11 cellular contexts compared by ENCODE assay signal in the genomic region with DNA sequence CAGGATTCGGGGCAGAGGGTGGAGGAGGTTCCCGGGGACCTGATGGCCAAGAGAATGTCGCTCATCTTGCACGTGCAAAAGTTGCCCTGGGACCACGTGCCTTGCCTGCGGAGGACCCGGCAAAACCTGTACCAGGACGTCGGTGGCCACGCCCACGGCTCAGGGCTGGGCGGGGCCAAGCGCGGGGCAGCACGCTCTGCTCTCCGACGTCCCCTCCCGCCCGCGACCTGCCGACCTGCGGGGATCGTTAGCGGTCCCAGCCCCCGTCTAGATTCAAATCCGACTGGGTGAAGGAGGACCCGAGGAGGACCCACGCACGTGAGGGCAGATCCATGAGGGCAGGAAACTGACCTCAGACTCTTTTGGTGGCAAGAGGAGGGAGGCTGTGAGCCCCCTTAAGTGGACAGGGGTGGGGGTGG. TPM values are rescaled to one million over a fixed set of nuclear protein-coding genes. Genes with fewer than 3 reads are reported as not detected.
A peak's percentile ranks its signal among the peaks of the same experiment; 100 is the strongest.
DNase-seq lines count a peak whose midpoint lies in the region; ATAC-seq, FAIRE-seq and TF ChIP-seq lines count a peak whose summit lies in the region.
"Had no signal": no experiment of that assay in that cellular context is flagged by ENCODE, and none has a peak within 500 bp of the region (broad histone marks: within the 10 kb centered on the region; RNA-seq: fewer than 3 reads in every experiment).

A gene with protein sequence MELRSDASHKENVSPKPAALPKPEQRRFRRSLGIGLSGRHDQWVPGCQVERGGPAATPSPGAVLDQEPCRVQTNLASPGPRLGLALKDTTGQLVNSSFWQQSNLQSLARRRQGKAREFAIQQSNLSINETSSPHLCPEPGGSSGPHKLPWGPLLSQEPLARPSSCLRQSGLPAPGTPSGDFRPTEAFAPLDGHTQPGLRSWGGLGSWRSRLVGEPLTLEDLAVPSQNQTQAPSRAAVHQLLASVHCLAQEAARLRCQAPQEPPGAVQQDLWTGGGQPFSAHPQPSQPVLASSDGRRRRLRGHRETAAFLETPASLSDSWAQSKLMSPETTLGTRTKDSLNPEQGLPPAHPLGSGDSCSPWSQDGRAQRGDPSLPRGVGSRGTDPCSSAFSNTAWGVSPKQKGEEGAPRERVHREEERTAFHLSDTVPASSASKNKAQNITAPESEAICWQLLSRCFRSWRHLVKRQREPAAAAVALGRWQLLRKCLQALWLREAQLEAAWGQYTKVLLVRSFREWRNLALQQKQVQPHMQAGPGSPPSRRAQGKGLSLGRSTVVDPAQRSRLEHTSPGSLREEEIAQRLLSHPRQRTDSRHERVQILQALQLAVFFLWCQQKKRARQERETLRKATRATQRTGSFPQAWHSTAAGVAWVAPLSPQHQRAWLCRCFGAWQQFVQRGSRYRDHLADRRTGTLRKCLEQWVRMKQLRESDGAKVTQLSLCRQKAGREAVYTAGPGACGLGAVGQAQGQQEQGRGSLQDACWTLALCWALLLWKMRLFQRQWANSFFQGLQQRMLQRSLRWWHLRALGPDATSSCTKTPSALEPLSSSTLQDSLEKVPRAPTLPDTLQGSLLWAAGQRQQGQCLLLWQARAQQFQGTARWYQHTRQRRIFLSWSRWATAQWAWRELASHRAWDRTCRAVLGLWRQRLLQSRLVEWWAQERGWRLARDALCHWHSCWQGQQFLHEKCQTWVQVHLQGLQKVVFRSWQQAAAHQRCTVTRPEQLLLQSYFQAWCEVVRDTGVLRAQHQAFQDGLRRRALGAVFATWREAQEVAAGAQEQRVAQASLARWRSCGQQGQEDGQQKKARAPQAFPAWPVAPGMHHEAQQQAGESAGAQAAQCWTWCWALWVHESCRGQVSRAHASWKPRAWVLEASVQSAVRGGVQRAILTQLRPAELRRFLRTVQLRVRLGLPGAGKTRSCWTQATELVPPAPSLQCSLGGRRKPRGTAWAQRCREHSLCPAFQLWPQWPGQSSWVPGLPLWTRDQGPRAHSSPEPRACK (N-terminal part only) (plus strand): TSS at position 206 of the 419 bp plus-strand sequence. CDS start 2,208 bp downstream, outside the sequence.

- TF ChIP-seq EP300 in H1 (IDR thresholded peaks at IDR 0.05; ENCODE audit: borderline replicate concordance in 1 of 2, low read depth in 2 of 2, low read length in 2 of 2) = no peak

- CTCF ChIA-PET in T-cell (lab: Charles Lee) (no interaction called here), H1 (lab: Charles Lee; ENCODE audit: partially characterized antibody) (interaction anchor here (0.7 to 1.1 kb wide), 4 partner anchors 9 to 311 kb away, joined by 3 to 6 read pairs (median 3); no protein-coding TSS in a partner anchor)

- no peak within 1 kb of the TSS for H3K9ac ChIP-seq in H1 (replicated peaks in 1 of 4; ENCODE audit: extremely low read depth in 1 of 4, low read depth in 3 of 4, low read length in 3 of 4)

- peaks cover 22 to 33% of the 10 kb centered on the region in 2 donors for H3K27me3 Mint-ChIP-seq in T-cell

- H3K9me3 ChIP-seq in H1 (ENCODE audit: insufficient read depth in 2 of 2, low read depth in 1 of 2, low read length in 1 of 2) (peaks cover 0 to 5% of the 10 kb centered on the region in 2 experiments; a peak in 1 of 4 replicates), psoas muscle (no peaks in the 10 kb centered on the region)
- H3K9me3 ChIP-seq: heart right ventricle had no signal

- H2BK5ac ChIP-seq in H1 (ENCODE audit: low read depth, low read length) = no peak within 1 kb of the TSS

- no peak within 1 kb of the TSS for H2AK5ac ChIP-seq in H1 (ENCODE audit: low read depth, low read length)

- ATAC-seq in T-cell (replicated peaks in 1 of 4) (peak; percentile 45 to 76 (median 58)), psoas muscle (peak in 3 of 4 donors; percentile 33 to 52 (median 40)), GM19328 (IDR thresholded peaks at IDR 0.05; ENCODE audit: unreplicated experiment) (no peak)

- H3K36me3 Mint-ChIP-seq in T-cell = no peaks in the 10 kb centered on the region

- H3K14ac ChIP-seq in H1 (ENCODE audit: insufficient read length) = no peak within 1 kb of the TSS

- peaks cover 6 to 12% (median 10%) of the 10 kb centered on the region in 3 donors for H3K4me1 Mint-ChIP-seq in T-cell

- no peak for FAIRE-seq in H1 (lab: Jason Lieb, UNC)
- FAIRE-seq: small intestine had no signal

- peak within 1 kb of the TSS; percentile 88; the same call in 1 of the 2 replicates for H2BK15ac ChIP-seq in H1 (ENCODE audit: low read length)

- H4K20me1 ChIP-seq in H1 (replicated peaks in 1 of 2; ENCODE audit: control insufficient read depth in 1 of 2, insufficient read depth in 2 of 2, low read length in 2 of 2) = no peaks in the 10 kb centered on the region

- H2BK12ac ChIP-seq in H1 (ENCODE audit: low read depth, low read length) = peak within 1 kb of the TSS; percentile 71; the same call in 1 of the 2 replicates

- no peak within 1 kb of the TSS for H4K8ac ChIP-seq in H1 (ENCODE audit: extremely low read depth, insufficient read depth, low read length)

- peak within 1 kb of the TSS; percentile 61 to 65 for H3K4me2 ChIP-seq in H1 (ENCODE audit: insufficient read depth in 1 of 2, low read depth in 2 of 2, low read length in 2 of 2)

- peaks cover 3% of the 10 kb centered on the region; the same call in 1 of the 2 replicates for H3K23me2 ChIP-seq in H1 (ENCODE audit: low read depth, low read length)

- no peaks in the 10 kb centered on the region for H3K9me3 Mint-ChIP-seq in T-cell

- no peak within 1 kb of the TSS for H3K4ac ChIP-seq in H1 (replicated peaks; ENCODE audit: insufficient read length, low read depth, low read length)

- H3K27ac Mint-ChIP-seq in T-cell = no peak within 1 kb of the TSS

- H3K18ac ChIP-seq in H1 (ENCODE audit: extremely low read depth, low read length) = peak within 1 kb of the TSS; percentile 68

- intact Hi-C loops in psoas muscle (cut with DNase I) = no loop called here

- 21% methylated on average over 14 of the region's 29 CpGs; no CpG with 5 or more reads in 1 of the 2 experiments for WGBS in H1 (ENCODE audit: extremely low coverage in 1 of 2, insufficient coverage in 1 of 2, insufficient read length in 1 of 2, insufficient replicate concordance in 2 of 2, low coverage in 1 of 2, low lambda C conversion rate in 2 of 2, missing lambda C conversion rate in 1 of 2), 2 experiments
- whole genome bisulfite sequencing in psoas muscle, 3 donors = 5 to 6% (median 5%) methylated on average over 27 to 29 of the region's 29 CpGs

- TF ChIP-seq POLR2A in H1 (IDR thresholded peaks at IDR 0.05; ENCODE audit: control extremely low read depth in 1 of 2, low read depth in 2 of 2, low read length in 2 of 2) = no peak

- H3K4me3 ChIP-seq in GM12865 (ENCODE audit: low read depth, low read length) (no peak within 1 kb of the TSS), H1 (ENCODE audit: extremely low read depth in 1 of 4, insufficient read depth in 2 of 4, low read depth in 3 of 4, low read length in 4 of 4) (peak within 1 kb of the TSS in 2 of 4 experiments; percentile 26 to 51; a peak in 4 of 8 replicates), psoas muscle (peak within 1 kb of the TSS; percentile 28)
- H3K4me3 ChIP-seq: SJSA1 had no signal

- no peaks in the 10 kb centered on the region for H3K79me2 ChIP-seq in H1 (ENCODE audit: control insufficient read depth in 1 of 2, insufficient read depth in 2 of 2, low read length in 2 of 2)

- no peak within 1 kb of the TSS for H4K5ac ChIP-seq in H1 (ENCODE audit: insufficient read length, low read depth, low read length)

- H3K27me3 ChIP-seq in H1 (replicated peaks in 1 of 4; ENCODE audit: control insufficient read depth in 3 of 4, extremely low read depth in 1 of 4, insufficient read depth in 3 of 4, low read length in 3 of 4) (peaks cover 7 to 40% (median 30%) of the 10 kb centered on the region in 4 experiments), psoas muscle (ENCODE audit: insufficient read depth in 3 of 3, low read length in 2 of 3) (peaks cover 0 to 20% (median 3%) of the 10 kb centered on the region in 3 donors)

- H3K36me3 ChIP-seq in H1 (ENCODE audit: control insufficient read depth in 2 of 4, insufficient read depth in 4 of 4, low read length in 3 of 4) (no peaks in the 10 kb centered on the region), psoas muscle (ENCODE audit: insufficient read depth in 1 of 2, low read depth in 1 of 2) (no peaks in the 10 kb centered on the region)
- H3K36me3 ChIP-seq: heart right ventricle, SJSA1 had no signal

- TF ChIP-seq CTCF in GM12865 (IDR thresholded peaks at IDR 0.05; ENCODE audit: insufficient read depth, low read depth, low read length, missing control alignments) (no peak), H1 (IDR thresholded peaks at IDR 0.05; ENCODE audit: control extremely low read depth in 1 of 3, insufficient read depth in 1 of 3, low read depth in 1 of 3, low read length in 3 of 3) (no peak), psoas muscle (IDR thresholded peaks at IDR 0.05) (no peak)

- DNase-seq in GM12865 (ENCODE audit: low read depth) (peak; percentile 20), T-cell (peak in 12 of 34 experiments; percentile 4 to 38 (median 20)), H1 (ENCODE audit: low read depth in 1 of 2, low spot score in 2 of 2) (peak in 1 of 2 experiments; percentile 83), psoas muscle (no peak), cerebellar cortex (ENCODE audit: low spot score) (no peak), mucosa of gallbladder (ENCODE audit: low spot score) (no peak), COR-L47 (lab: John Stamatoyannopoulos, UW) (no peak)
- DNase-seq: heart right ventricle, small intestine had no signal

- no peak within 1 kb of the TSS for H3K23ac ChIP-seq in H1 (ENCODE audit: insufficient read length)

- peak within 1 kb of the TSS; percentile 29 for H4K91ac ChIP-seq in H1 (replicated peaks; ENCODE audit: insufficient read length, low read length)

- no peaks in the 10 kb centered on the region for H3K79me1 ChIP-seq in H1 (ENCODE audit: low read depth, low read length)

- no peak within 1 kb of the TSS for H2BK120ac ChIP-seq in H1 (replicated peaks; ENCODE audit: low read depth, low read length)

- H3K4me3 Mint-ChIP-seq in T-cell = peak within 1 kb of the TSS in 1 of 3 donors; percentile 4

- H2BK20ac ChIP-seq in H1 (ENCODE audit: low read length) = no peak within 1 kb of the TSS

- POLR2A ChIA-PET in T-cell (lab: Charles Lee) = no interaction called here
- POLR2A ChIA-PET in H1 (lab: Charles Lee; ENCODE audit: partially characterized antibody) = interaction anchor here (0.7 to 1.3 kb wide), 6 partner anchors 9 to 148 kb away, joined by 3 to 6 read pairs (median 3); a partner anchor contains a TSS

- H3K4me1 ChIP-seq in H1 (replicated peaks in 1 of 4; ENCODE audit: control insufficient read depth in 3 of 4, insufficient read depth in 4 of 4, low read length in 3 of 4) (peaks cover 0 to 16% (median 10%) of the 10 kb centered on the region in 4 experiments; a peak in 6 of 7 replicates), psoas muscle (no peaks in the 10 kb centered on the region)
- H3K4me1 ChIP-seq: SJSA1 had no signal

- TF ChIP-seq RAD21 in H1 (IDR thresholded peaks at IDR 0.05 in 1 of 2, conservative IDR thresholded peaks at IDR 0.05 in 1 of 2; ENCODE audit: low read depth in 2 of 2, low read length in 2 of 2) = no peak

- no peak within 1 kb of the TSS for H2AFZ ChIP-seq in H1 (ENCODE audit: low read length)

- no peak within 1 kb of the TSS for H3K56ac ChIP-seq in H1 (replicated peaks; ENCODE audit: insufficient read length, low read depth, low read length)

- H3K27ac ChIP-seq in H1 (ENCODE audit: low read depth, low read length) (no peak within 1 kb of the TSS), psoas muscle (no peak within 1 kb of the TSS)
- H3K27ac ChIP-seq: heart right ventricle, SJSA1 had no signal

RNA-seq across cellular contexts. Expression of the gene that starts here (rescaled TPM):
- total RNA-seq in T-cell (not detected), psoas muscle (1 to 10 TPM; 1.8 to 5.3 (median 3.4) TPM), mucosa of gallbladder (0.29 TPM)
- total RNA-seq in H1 (2021; fragmentation: NEBNext Ultra II Directional; extraction: Animal tissue kit (Norgen Biotek cat#: 25700)) = 0.90 and 1.3 TPM in 2 replicates
- polyA plus RNA-seq in H1 (2011; rRNA removed) (0.67 and 0.70 TPM in 2 replicates), psoas muscle (1 to 10 TPM; 1.9 to 2.5 (median 2.1) TPM)
- 1.0 TPM for polyA plus RNA-seq in H1 (2011; cell fraction: cytosol; rRNA removed)
- polyA plus RNA-seq in H1 (2011; cell fraction: nucleus; rRNA removed) = 1.4 TPM
- 0.52 to 4.1 TPM (median 1.8 TPM) in 4 replicates for polyA plus RNA-seq in H1 (2012, experiment 1 of 2)
- 0.43 TPM for polyA plus RNA-seq in H1 (2012, experiment 2 of 2)
- 0.69 TPM for polyA plus RNA-seq in H1 (2013, experiment 1 of 2)
- 0.64 TPM for polyA plus RNA-seq in H1 (2013, experiment 2 of 2)
- 0.22 and 0.47 TPM in 2 replicates for polyA minus RNA-seq in H1 (2011; rRNA and poly(A)+ RNA removed)
- polyA minus RNA-seq in H1 (2011; cell fraction: cytosol; rRNA and poly(A)+ RNA removed) = not detected
- 1.2 TPM for polyA minus RNA-seq in H1 (2011; cell fraction: nucleus; rRNA and poly(A)+ RNA removed)
- total RNA-seq: SJSA1 had no signal

Comparison
In these comparisons a context has a peak if more than half of its experiments do, and no peak if none do; other contexts are left out.
1. Peak in ATAC-seq in T-cell; RNA of the gene not detected or under 1 TPM.